10 cellular contexts compared by ENCODE assay signal in genomic region chr2:228689049-228689448, GRCh38.
DNase-seq lines count a peak whose midpoint lies in the region; ATAC-seq and TF ChIP-seq lines count a peak whose summit lies in the region.
"Had no signal": no experiment of that assay in that cellular context is flagged by ENCODE, and none has a peak within 500 bp of the region (broad histone marks: within the 10 kb centered on the region; RNA-seq: fewer than 3 reads in every experiment).

No MANE protein-coding gene starts in this region.

- DNase-seq in EH (ENCODE audit: low read depth) (peak; percentile 43), NCI-H146 treated with DMSO at 0.1 percent for 48 hours (lab: John Stamatoyannopoulos, UW; ENCODE audit: unreplicated experiment) (peak; percentile 17), astrocyte of the spinal cord (ENCODE audit: low read depth, low spot score) (peak; percentile 28), myocyte (ENCODE audit: low read depth) (peak; percentile 26), NCI-H1694 treated with DMSO at 0.1 percent for 48 hours (lab: John Stamatoyannopoulos, UW) (no peak), GM13976 (ENCODE audit: low spot score) (no peak)
- DNase-seq: naive B cell had no signal

- in situ Hi-C loops in astrocyte of the spinal cord (cut with HindIII; ENCODE audit: low sequenced_read_pairs) (no loop called here), GM13976 (cut with MboI; ENCODE audit: low sequenced_read_pairs, unreplicated experiment) (no loop called here)

- ATAC-seq in HG02623 (IDR thresholded peaks at IDR 0.05; ENCODE audit: unreplicated experiment) (no peak), GM21526 (IDR thresholded peaks at IDR 0.05; ENCODE audit: low FRiP score, unreplicated experiment) (no peak)
- ATAC-seq: K562 had no signal

- no peak overlapping the region for H3K4me3 ChIP-seq in astrocyte of the spinal cord (ENCODE audit: low read depth, low read length)
- H3K4me3 ChIP-seq: K562 had no signal

- peak; percentile 39 for TF ChIP-seq CTCF in astrocyte of the spinal cord (IDR thresholded peaks at IDR 0.05; ENCODE audit: low read depth, low read length)
- TF ChIP-seq CTCF in GM13976 (IDR thresholded peaks at IDR 0.05; ENCODE audit: borderline replicate concordance, control extremely low read depth, extremely low read depth, insufficient read depth, missing control alignments), result no peak

Comparison
In these comparisons a context has a peak if more than half of its experiments do, and no peak if none do; other contexts are left out.
1. DNase-seq: peak in EH (single experiment), NCI-H146 treated with DMSO at 0.1 percent for 48 hours (single experiment), astrocyte of the spinal cord (single experiment) and myocyte (single experiment); none in NCI-H1694 treated with DMSO at 0.1 percent for 48 hours (single experiment) and GM13976 (single experiment).